ENCODE assay signal across 20 cellular contexts in the genomic region with DNA sequence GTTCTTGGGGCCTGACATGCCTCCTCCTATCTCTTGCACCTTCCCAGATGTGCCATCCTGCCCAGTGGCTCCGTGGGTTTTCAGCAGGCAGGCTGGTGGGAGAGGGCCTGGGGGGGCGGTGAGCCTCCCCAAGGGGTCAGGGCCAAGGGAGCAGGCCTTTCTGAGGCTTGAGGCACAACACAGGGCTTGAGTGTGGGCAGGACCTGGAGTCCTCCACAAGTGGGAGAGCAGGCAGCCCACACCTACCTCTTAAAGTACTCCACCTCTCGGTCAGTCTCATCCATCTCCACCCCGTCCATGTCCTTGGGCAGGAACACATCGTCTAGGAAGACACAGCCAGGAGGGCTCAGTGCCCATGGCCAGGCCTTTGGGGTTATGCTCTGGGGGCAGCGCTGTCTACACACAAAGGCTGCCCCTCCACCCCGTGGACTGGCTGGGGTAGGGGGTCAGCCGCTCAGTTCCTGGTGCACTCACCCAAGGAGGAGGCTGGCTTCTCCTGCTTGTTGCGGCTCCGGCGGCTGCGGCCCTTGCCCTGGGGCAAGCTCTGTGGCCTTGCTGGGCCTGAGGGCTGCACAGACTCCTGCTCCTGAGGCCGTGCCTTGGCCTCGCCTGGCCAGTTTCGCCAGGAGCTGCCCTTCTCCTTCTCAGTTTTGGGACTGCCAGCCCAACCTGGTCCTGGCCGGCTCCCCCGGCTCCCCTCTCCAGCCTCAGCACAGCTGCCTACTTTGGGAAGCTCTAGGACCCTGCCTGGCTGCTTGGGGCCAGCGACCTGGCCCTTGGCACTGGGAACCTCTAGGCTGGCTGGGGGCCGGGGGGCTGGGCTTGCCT. TPM values are rescaled to one million over a fixed set of nuclear protein-coding genes. Genes with fewer than 3 reads are reported as not detected.
DNase-seq lines count a peak whose midpoint lies in the region; ATAC-seq and TF ChIP-seq lines count a peak whose summit lies in the region.
"Had no signal": no experiment of that assay in that cellular context is flagged by ENCODE, and none has a peak within 500 bp of the region (broad histone marks: within the 10 kb centered on the region; RNA-seq: fewer than 3 reads in every experiment).

No MANE protein-coding gene starts in this region.

- ATAC-seq in RWPE2 (ENCODE audit: low read depth) (no peak), upper lobe of right lung (no peak), HG03457 (IDR thresholded peaks at IDR 0.05; ENCODE audit: unreplicated experiment) (no peak)
- no peak for ATAC-seq in activated CD4-positive, CD25-positive, alpha-beta regulatory T cell treated with anti-CD3 and anti-CD28 coated beads, Interleukin-2, amount 50 U/mL, for 24 hours

- H3K4me3 Mint-ChIP-seq in activated T-cell treated with anti-CD3 and anti-CD28 coated beads, Interleukin-2, amount 50 U/mL, for 24 hours = no peak overlapping the region
- H3K4me3 Mint-ChIP-seq: CD4-positive, CD25-positive, alpha-beta regulatory T cell had no signal

- H3K4me1 Mint-ChIP-seq in activated T-cell treated with anti-CD3 and anti-CD28 coated beads, Interleukin-2, amount 50 U/mL, for 24 hours (ENCODE audit: low read depth) = peaks cover 26% of the 10 kb centered on the region

- no peaks in the 10 kb centered on the region for H3K27me3 Mint-ChIP-seq in activated T-cell treated with anti-CD3 and anti-CD28 coated beads, Interleukin-2, amount 50 U/mL, for 24 hours
- H3K27me3 Mint-ChIP-seq: CD4-positive, CD25-positive, alpha-beta regulatory T cell had no signal

- intact Hi-C loops in posterior vena cava (cut with DNase I) (no loop called here), upper lobe of right lung (cut with DNase I) (no loop called here)

- H3K9me3 ChIP-seq in RWPE2 (ENCODE audit: severe bottlenecking) (no peaks in the 10 kb centered on the region), upper lobe of right lung (no peaks in the 10 kb centered on the region)
- H3K9me3 ChIP-seq: Caco-2, HAP-1, Peyer's patch, SK-N-SH had no signal

- H3K36me3 Mint-ChIP-seq in activated T-cell treated with anti-CD3 and anti-CD28 coated beads, Interleukin-2, amount 50 U/mL, for 24 hours (ENCODE audit: low read depth) = peaks cover 58% of the 10 kb centered on the region

- H3K9me3 Mint-ChIP-seq in activated T-cell treated with anti-CD3 and anti-CD28 coated beads, Interleukin-2, amount 50 U/mL, for 24 hours = no peaks in the 10 kb centered on the region
- H3K9me3 Mint-ChIP-seq: CD4-positive, CD25-positive, alpha-beta regulatory T cell had no signal

- no peak for DNase-seq in activated T-cell treated with anti-CD3 and anti-CD28 coated beads, Interleukin-2, amount 50 U/mL, for 24 hours
- no peak for DNase-seq in activated T-cell treated with anti-CD3 and anti-CD28 coated beads, Interleukin-2, amount 50 U/mL, for 1 hour
- DNase-seq in RWPE2 (ENCODE audit: low spot score) (peak; percentile 74), posterior vena cava (ENCODE audit: low spot score) (peak; percentile 68), upper lobe of right lung (peak; percentile 52)
- DNase-seq in activated CD4-positive, alpha-beta T cell treated with anti-CD3 and anti-CD28 coated beads, Interleukin-2, amount 50 U/mL, for 48 hours = no peak
- DNase-seq: AML-193; Caco-2; CD4-positive, CD25-positive, alpha-beta regulatory T cell; NCI-H1105; NCI-H2081 treated with DMSO at 0.1 percent for 48 hours; NCI-H748 treated with DMSO at 0.1 percent for 48 hours; NK-92 treated with Interleukin-12 subunit alpha and Interleukin-12 subunit beta, amount 100 ng/mL, for 24 hours; SHP77 treated with DMSO at 0.1 percent for 48 hours; SK-N-SH had no signal

- H3K4me3 ChIP-seq in RWPE2 (ENCODE audit: severe bottlenecking) (no peak overlapping the region), upper lobe of right lung (no peak overlapping the region)
- H3K4me3 ChIP-seq: HAP-1, Peyer's patch had no signal

- no peak overlapping the region for H3K27ac ChIP-seq in RWPE2 (ENCODE audit: poor library complexity, severe bottlenecking)
- H3K27ac ChIP-seq in upper lobe of right lung = no peak overlapping the region
- H3K27ac ChIP-seq: 22Rv1, Peyer's patch had no signal

- H3K27ac Mint-ChIP-seq in activated T-cell treated with anti-CD3 and anti-CD28 coated beads, Interleukin-2, amount 50 U/mL, for 24 hours = peak overlapping the region; percentile 45
- H3K27ac Mint-ChIP-seq: CD4-positive, CD25-positive, alpha-beta regulatory T cell had no signal

- H3K4me1 ChIP-seq in RWPE2 (ENCODE audit: insufficient read depth, poor library complexity, severe bottlenecking) (no peaks in the 10 kb centered on the region), upper lobe of right lung (no peaks in the 10 kb centered on the region)
- H3K4me1 ChIP-seq: HAP-1, Peyer's patch had no signal

- H3K36me3 ChIP-seq in RWPE2 (ENCODE audit: low read depth) (peaks cover 82% of the 10 kb centered on the region), upper lobe of right lung (peaks cover 91% of the 10 kb centered on the region)

- H3K27me3 ChIP-seq in RWPE2 (ENCODE audit: insufficient read depth, poor library complexity, severe bottlenecking) = no peaks in the 10 kb centered on the region
- no peaks in the 10 kb centered on the region for H3K27me3 ChIP-seq in upper lobe of right lung
- H3K27me3 ChIP-seq: Peyer's patch had no signal

- no peak for TF ChIP-seq CTCF in RWPE2 (IDR thresholded peaks at IDR 0.05; ENCODE audit: poor library complexity, severe bottlenecking)
- no peak for TF ChIP-seq CTCF in upper lobe of right lung (IDR thresholded peaks at IDR 0.05)

RNA-seq across cellular contexts. Expression of gene DDX41, which starts 7.2 kb away (rescaled TPM):
- total RNA-seq in posterior vena cava = 10 to 100 TPM; 52.1 to 52.6 TPM
- total RNA-seq in upper lobe of right lung = 61.6 TPM

RNA-seq across cellular contexts. Expression of gene DOK3, which starts 14.3 kb away (rescaled TPM):
- total RNA-seq in posterior vena cava = 10 to 100 TPM in 1 of 2 donors, 1 to 10 TPM in 1; 8.0 to 19.2 TPM
- 45.6 TPM for total RNA-seq in upper lobe of right lung

RNA-seq across cellular contexts. Expression of gene PDLIM7, which starts 26.5 kb away (rescaled TPM):
- total RNA-seq in posterior vena cava = 100 to 1,000 TPM; 448 to 580 TPM
- 59.1 TPM for total RNA-seq in upper lobe of right lung

RNA-seq across cellular contexts. Expression of gene FAM193B, which starts 30.4 kb away (rescaled TPM):
- 10 to 100 TPM; 33.6 to 36.5 TPM for total RNA-seq in posterior vena cava
- total RNA-seq in upper lobe of right lung = 76.3 TPM

RNA-seq across cellular contexts. Expression of gene DBN1, which starts 50.5 kb away (rescaled TPM):
- total RNA-seq in posterior vena cava = 100 to 1,000 TPM in 1 of 2 donors, 10 to 100 TPM in 1; 94.9 to 121 TPM
- total RNA-seq in upper lobe of right lung = 34.6 TPM

Comparison
In these comparisons a context has a peak if more than half of its experiments do, and no peak if none do; other contexts are left out.
1. DNase-seq: peak in RWPE2 (single experiment), posterior vena cava (single experiment) and upper lobe of right lung (single experiment); none in activated T-cell treated with anti-CD3 and anti-CD28 coated beads, Interleukin-2, amount 50 U/mL, for 24 hours (single experiment), activated T-cell treated with anti-CD3 and anti-CD28 coated beads, Interleukin-2, amount 50 U/mL, for 1 hour (single experiment) and activated CD4-positive, alpha-beta T cell treated with anti-CD3 and anti-CD28 coated beads, Interleukin-2, amount 50 U/mL, for 48 hours (0 of 2).